Comparison of ENCODE assay signal across 7 cellular contexts in genomic region chr3:45167011-45167911, GRCh38. TPM values are rescaled to one million over a fixed set of nuclear protein-coding genes. Genes with fewer than 3 reads are reported as not detected.
A peak's percentile ranks its signal among the peaks of the same experiment; 100 is the strongest.
DNase-seq lines count a peak whose midpoint lies in the region; ATAC-seq and TF ChIP-seq lines count a peak whose summit lies in the region.

No MANE protein-coding gene starts in this region.

- no peaks in the 10 kb centered on the region for H3K27me3 Mint-ChIP-seq in activated T-cell treated with anti-CD3 and anti-CD28 coated beads, Interleukin-2, amount 50 U/mL, for 24 hours
- H3K27me3 Mint-ChIP-seq in naive B cell: peaks cover 4 to 44% (median 26%) of the 10 kb centered on the region in 3 donors

- H3K9me3 ChIP-seq in esophagus muscularis mucosa: no peaks in the 10 kb centered on the region

- peaks cover 31% of the 10 kb centered on the region for H3K4me1 Mint-ChIP-seq in activated T-cell treated with anti-CD3 and anti-CD28 coated beads, Interleukin-2, amount 50 U/mL, for 24 hours (ENCODE audit: low read depth)
- peaks cover 12 to 25% (median 21%) of the 10 kb centered on the region in 3 donors for H3K4me1 Mint-ChIP-seq in naive B cell

- H3K27ac ChIP-seq in HL-60 (replicated peaks): no peak overlapping the region
- H3K27ac ChIP-seq in esophagus muscularis mucosa (replicated peaks in 1 of 4): peak overlapping the region; percentile 37 to 67 (median 59)

- H3K4me1 ChIP-seq in esophagus muscularis mucosa: peaks cover 8 to 26% (median 22%) of the 10 kb centered on the region in 4 donors

- WGBS in esophagus muscularis mucosa: 38% methylated on average over 23 of the region's 23 CpGs

- ATAC-seq in GM18907 (IDR thresholded peaks at IDR 0.05; ENCODE audit: unreplicated experiment): peak; percentile 94
- peak in 1 of 2 donors; percentile 61 for ATAC-seq in naive B cell (ENCODE audit: low read depth in 2 of 2)

- H3K36me3 ChIP-seq in esophagus muscularis mucosa: no peaks in the 10 kb centered on the region

- no peak for TF ChIP-seq EP300 in esophagus muscularis mucosa (IDR thresholded peaks at IDR 0.05)

- TF ChIP-seq CTCF in HL-60 (IDR thresholded peaks at IDR 0.05; ENCODE audit: insufficient read depth, low read length): no peak
- no peak for TF ChIP-seq CTCF in esophagus muscularis mucosa (IDR thresholded peaks at IDR 0.05)

- H3K36me3 Mint-ChIP-seq in activated T-cell treated with anti-CD3 and anti-CD28 coated beads, Interleukin-2, amount 50 U/mL, for 24 hours (ENCODE audit: low read depth): no peaks in the 10 kb centered on the region
- H3K36me3 Mint-ChIP-seq in naive B cell: no peaks in the 10 kb centered on the region

- H3K27ac Mint-ChIP-seq in activated T-cell treated with anti-CD3 and anti-CD28 coated beads, Interleukin-2, amount 50 U/mL, for 24 hours: peak overlapping the region; percentile 94
- H3K27ac Mint-ChIP-seq in naive B cell: peak overlapping the region in 2 of 6 donors; percentile 7 to 91

- H3K27me3 ChIP-seq in HL-60 (ENCODE audit: insufficient read depth, poor library complexity, severe bottlenecking) (no peaks in the 10 kb centered on the region), esophagus muscularis mucosa (no peaks in the 10 kb centered on the region)

- H3K4me3 Mint-ChIP-seq in activated T-cell treated with anti-CD3 and anti-CD28 coated beads, Interleukin-2, amount 50 U/mL, for 24 hours: peak overlapping the region; percentile 56
- H3K4me3 Mint-ChIP-seq in naive B cell: peak overlapping the region in 4 of 8 donors; percentile 11 to 66 (median 42)

- no peak for TF ChIP-seq POLR2A in esophagus muscularis mucosa (IDR thresholded peaks at IDR 0.05; ENCODE audit: low read depth)

- DNase-seq in HL-60 (ENCODE audit: low read depth in 1 of 2, low spot score in 1 of 2): peak; percentile 71 to 84
- DNase-seq in OCI-M1 (lab: John Stamatoyannopoulos, UW): peak; percentile 58
- DNase-seq in activated T-cell treated with anti-CD3 and anti-CD28 coated beads, Interleukin-2, amount 50 U/mL, for 24 hours: peak; percentile 84
- peak; percentile 95 for DNase-seq in esophagus muscularis mucosa (ENCODE audit: extremely low spot score)
- peak; percentile 5 for DNase-seq in naive B cell
- DNase-seq in stimulated activated CD8-positive, alpha-beta memory T cell treated with anti-CD3 and anti-CD28 coated beads, Interleukin-7, amount 100 ng/mL, for 4 hours (ENCODE audit: low read depth in 2 of 2): peak; percentile 77 to 78

- H3K4me3 ChIP-seq in HL-60 (replicated peaks; ENCODE audit: insufficient read depth, low read length): no peak overlapping the region
- no peak overlapping the region for H3K4me3 ChIP-seq in esophagus muscularis mucosa

- intact Hi-C loops in esophagus muscularis mucosa (cut with DNase I): no loop called here

- peaks cover 4% of the 10 kb centered on the region for H3K9me3 Mint-ChIP-seq in activated T-cell treated with anti-CD3 and anti-CD28 coated beads, Interleukin-2, amount 50 U/mL, for 24 hours
- peaks cover 0 to 5% (median 0%) of the 10 kb centered on the region in 7 donors for H3K9me3 Mint-ChIP-seq in naive B cell

RNA-seq across cellular contexts. Expression of gene CDCP1, which starts 21.1 kb away (rescaled TPM):
- total RNA-seq in esophagus muscularis mucosa: 1 to 10 TPM; 1.2 to 6.4 (median 2.1) TPM
- polyA plus RNA-seq in naive B cell (ENCODE audit: low read depth in 6 of 6): not detected

RNA-seq across cellular contexts. Expression of gene TMEM158, which starts 58.8 kb away (rescaled TPM):
- total RNA-seq in esophagus muscularis mucosa: 1 to 10 TPM; 1.2 to 6.4 (median 2.3) TPM
- under 1 TPM in 1 of 6 donors, not detected in 5; 0.17 TPM for polyA plus RNA-seq in naive B cell (ENCODE audit: low read depth in 6 of 6)

Comparison
In these comparisons a context has a peak if more than half of its experiments do, and no peak if none do; other contexts are left out.
1. DNase-seq: peak in every context shown above with its lines; median percentile 95 in esophagus muscularis mucosa; 84 in activated T-cell treated with anti-CD3 and anti-CD28 coated beads, Interleukin-2, amount 50 U/mL, for 24 hours; 78 in HL-60; 78 in stimulated activated CD8-positive, alpha-beta memory T cell treated with anti-CD3 and anti-CD28 coated beads, Interleukin-7, amount 100 ng/mL, for 4 hours; 58 in OCI-M1; 5 in naive B cell.